8 cellular contexts compared by ENCODE assay signal in the genomic region with DNA sequence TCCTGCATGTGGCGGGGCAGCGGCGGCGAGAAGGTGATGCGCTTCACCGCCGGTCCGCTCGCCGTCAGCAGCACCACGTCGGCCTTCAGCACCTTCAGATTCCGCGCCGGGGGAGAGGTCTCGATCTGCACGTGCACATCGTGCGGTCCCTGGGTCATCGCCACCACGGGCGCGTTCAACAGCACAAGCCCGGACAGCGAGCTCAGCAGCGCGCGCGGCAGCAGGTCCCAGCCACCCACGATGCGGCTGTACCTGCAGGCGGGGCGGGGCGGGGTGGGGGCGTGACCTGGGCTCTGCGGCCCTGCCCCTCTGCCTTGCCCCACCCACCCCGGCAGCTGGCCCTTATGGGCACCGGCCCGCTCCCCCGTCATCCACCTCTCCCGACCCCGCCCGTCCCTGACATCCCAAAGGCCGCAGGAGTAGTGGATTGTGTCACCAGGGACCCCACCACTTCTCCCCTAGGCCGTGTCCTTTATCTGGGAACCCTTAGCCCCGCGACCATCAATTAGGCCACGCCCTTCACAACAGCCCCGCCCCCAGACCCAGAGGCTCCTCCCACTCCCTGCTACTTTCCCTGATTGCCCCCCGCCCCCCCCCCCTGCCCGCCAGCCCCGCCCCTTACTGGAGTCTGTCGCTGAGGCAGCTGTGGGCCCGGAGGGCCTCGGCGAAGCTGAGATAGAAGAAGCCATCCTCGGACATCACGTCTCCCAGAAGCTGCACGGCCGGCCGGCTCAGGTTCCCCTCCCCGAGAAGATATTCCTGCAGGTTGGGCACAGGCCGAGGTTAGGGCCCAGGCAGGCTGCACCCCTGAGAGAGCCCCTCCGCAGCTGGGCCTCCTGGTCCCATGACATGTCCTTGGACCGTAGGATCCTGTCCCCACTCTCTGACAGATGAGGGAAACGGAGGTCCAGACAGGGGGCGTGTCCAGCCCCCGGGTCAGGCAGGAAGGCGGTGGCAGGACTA. TPM values are rescaled to one million over a fixed set of nuclear protein-coding genes. Genes with fewer than 3 reads are reported as not detected.
A peak's percentile ranks its signal among the peaks of the same experiment; 100 is the strongest.
DNase-seq lines count a peak whose midpoint lies in the region; ATAC-seq and TF ChIP-seq lines count a peak whose summit lies in the region.

No MANE protein-coding gene starts in this region.

- H3K4me1 ChIP-seq in BE2C: peaks cover 6% of the 10 kb centered on the region; the same call in 1 of the 2 replicates

- CTCF ChIA-PET in activated CD8-positive, alpha-beta T cell treated with anti-CD3 and anti-CD28 coated beads for 36 hours (lab: Charles Lee): interaction anchor here (1.1 to 2.7 kb wide), 7 partner anchors 9 to 24 kb away, joined by 4 to 10 read pairs (median 6); no protein-coding TSS in a partner anchor

- H3K4me3 ChIP-seq in BE2C (ENCODE audit: low read depth, low read length): peak overlapping the region; percentile 43
- H3K4me3 ChIP-seq in epithelial cell of esophagus (ENCODE audit: low read length): peak overlapping the region; percentile 21
- no peak overlapping the region for H3K4me3 ChIP-seq in WERI-Rb-1 (ENCODE audit: low read depth, low read length)

- POLR2A ChIA-PET in activated CD8-positive, alpha-beta T cell treated with anti-CD3 and anti-CD28 coated beads for 36 hours (lab: Charles Lee): interaction anchor here (0.5 to 8.9 kb wide), 6 partner anchors 9 to 38 kb away, joined by 3 to 48 read pairs (median 4); a partner anchor contains a TSS

- ATAC-seq in activated CD8-positive, alpha-beta T cell treated with anti-CD3 and anti-CD28 coated beads for 36 hours: peak; percentile 80

- peak; percentile 82 for DNase-seq in BE2C
- peak; percentile 41 for DNase-seq in LoVo (ENCODE audit: low spot score)
- DNase-seq in activated CD8-positive, alpha-beta T cell treated with anti-CD3 and anti-CD28 coated beads for 36 hours: peak; percentile 77
- DNase-seq in epithelial cell of esophagus (ENCODE audit: low read depth): peak; percentile 72
- DNase-seq in progenitor cell of endocrine pancreas (ENCODE audit: low spot score, unreplicated experiment): no peak
- DNase-seq in pons (ENCODE audit: low spot score): no peak
- no peak for DNase-seq in WERI-Rb-1
- no peak for DNase-seq in NK-92 treated with Interleukin-12 subunit alpha and Interleukin-12 subunit beta, amount 100 ng/mL, for 24 hours (lab: John Stamatoyannopoulos, UW)

- TF ChIP-seq CTCF in BE2C (IDR thresholded peaks at IDR 0.05; ENCODE audit: low read depth, low read length) (peak; percentile 11; the same call in 1 of the 2 replicates), epithelial cell of esophagus (IDR thresholded peaks at IDR 0.05; ENCODE audit: insufficient read depth, low read depth, low read length, missing control alignments) (no peak), progenitor cell of endocrine pancreas (IDR thresholded peaks at IDR 0.05; ENCODE audit: unreplicated experiment) (peak; percentile 5), WERI-Rb-1 (IDR thresholded peaks at IDR 0.05; ENCODE audit: low read depth, low read length) (no peak)
- TF ChIP-seq CTCF in activated CD8-positive, alpha-beta T cell treated with anti-CD3 and anti-CD28 coated beads for 36 hours (IDR thresholded peaks at IDR 0.05): peak; percentile 46

- peaks cover 38% of the 10 kb centered on the region for H3K4me1 Mint-ChIP-seq in activated CD8-positive, alpha-beta T cell treated with anti-CD3 and anti-CD28 coated beads for 36 hours (ENCODE audit: low read depth)
- peaks cover 1% of the 10 kb centered on the region for H3K4me1 Mint-ChIP-seq in progenitor cell of endocrine pancreas (ENCODE audit: low read depth)

- H3K9me3 ChIP-seq in BE2C: no peaks in the 10 kb centered on the region
- no peaks in the 10 kb centered on the region for H3K9me3 ChIP-seq in WERI-Rb-1 (ENCODE audit: severe bottlenecking)

- no peaks in the 10 kb centered on the region for H3K27me3 ChIP-seq in BE2C
- no peaks in the 10 kb centered on the region for H3K27me3 ChIP-seq in WERI-Rb-1 (ENCODE audit: insufficient read depth, low read depth, severe bottlenecking)

- H3K9me3 Mint-ChIP-seq in activated CD8-positive, alpha-beta T cell treated with anti-CD3 and anti-CD28 coated beads for 36 hours: no peaks in the 10 kb centered on the region
- H3K9me3 Mint-ChIP-seq in progenitor cell of endocrine pancreas (ENCODE audit: low read depth): no peaks in the 10 kb centered on the region

- peaks cover 11% of the 10 kb centered on the region for H3K36me3 Mint-ChIP-seq in activated CD8-positive, alpha-beta T cell treated with anti-CD3 and anti-CD28 coated beads for 36 hours (ENCODE audit: low read depth)
- H3K36me3 Mint-ChIP-seq in progenitor cell of endocrine pancreas (ENCODE audit: insufficient read depth): peaks cover 7% of the 10 kb centered on the region

- intact Hi-C loops in activated CD8-positive, alpha-beta T cell treated with anti-CD3 and anti-CD28 coated beads for 36 hours (cut with micrococcal nuclease): no loop called here

- no peaks in the 10 kb centered on the region for H3K36me3 ChIP-seq in BE2C
- H3K36me3 ChIP-seq in WERI-Rb-1: no peaks in the 10 kb centered on the region

- H3K27me3 Mint-ChIP-seq in activated CD8-positive, alpha-beta T cell treated with anti-CD3 and anti-CD28 coated beads for 36 hours: no peaks in the 10 kb centered on the region
- H3K27me3 Mint-ChIP-seq in progenitor cell of endocrine pancreas: peaks cover 31% of the 10 kb centered on the region

- no peak overlapping the region for H3K27ac ChIP-seq in WERI-Rb-1

- H3K4me3 Mint-ChIP-seq in activated CD8-positive, alpha-beta T cell treated with anti-CD3 and anti-CD28 coated beads for 36 hours: peak overlapping the region; percentile 68
- no peak overlapping the region for H3K4me3 Mint-ChIP-seq in progenitor cell of endocrine pancreas (ENCODE audit: low read depth)

- peak overlapping the region; percentile 76 for H3K27ac Mint-ChIP-seq in activated CD8-positive, alpha-beta T cell treated with anti-CD3 and anti-CD28 coated beads for 36 hours
- no peak overlapping the region for H3K27ac Mint-ChIP-seq in progenitor cell of endocrine pancreas

RNA-seq across cellular contexts. Expression of a gene that starts 6.1 kb away (rescaled TPM):
- polyA plus RNA-seq in BE2C (2012; ENCODE audit: insufficient read depth, insufficient read length, low read depth): 0.76 TPM
- total RNA-seq in activated CD8-positive, alpha-beta T cell treated with anti-CD3 and anti-CD28 coated beads for 36 hours: 10 to 100 TPM; 16.1 to 16.2 TPM
- total RNA-seq in progenitor cell of endocrine pancreas: 0.24 and 0.40 TPM in 2 replicates

RNA-seq across cellular contexts. Expression of a gene that starts 13.1 kb away (rescaled TPM):
- 39.4 TPM for polyA plus RNA-seq in BE2C (2012; ENCODE audit: insufficient read depth, insufficient read length, low read depth)
- total RNA-seq in activated CD8-positive, alpha-beta T cell treated with anti-CD3 and anti-CD28 coated beads for 36 hours: 10 to 100 TPM; 26.6 to 26.8 TPM
- total RNA-seq in progenitor cell of endocrine pancreas: 44.6 and 45.4 TPM in 2 replicates

RNA-seq across cellular contexts. Expression of a gene that starts 13.5 kb away (rescaled TPM):
- 52.2 TPM for polyA plus RNA-seq in BE2C (2012; ENCODE audit: insufficient read depth, insufficient read length, low read depth)
- total RNA-seq in activated CD8-positive, alpha-beta T cell treated with anti-CD3 and anti-CD28 coated beads for 36 hours: 10 to 100 TPM; 17.5 to 19.5 TPM
- total RNA-seq in progenitor cell of endocrine pancreas: 41.5 and 48.8 TPM in 2 replicates

RNA-seq across cellular contexts. Expression of a gene that starts 23.3 kb away (rescaled TPM):
- polyA plus RNA-seq in BE2C (2012; ENCODE audit: insufficient read depth, insufficient read length, low read depth): 137 TPM
- 10 to 100 TPM; 58.8 to 65.9 TPM for total RNA-seq in activated CD8-positive, alpha-beta T cell treated with anti-CD3 and anti-CD28 coated beads for 36 hours
- 137 and 144 TPM in 2 replicates for total RNA-seq in progenitor cell of endocrine pancreas

RNA-seq across cellular contexts. Expression of a gene that starts 38.4 kb away (rescaled TPM):
- 546 TPM for polyA plus RNA-seq in BE2C (2012; ENCODE audit: insufficient read depth, insufficient read length, low read depth)
- total RNA-seq in activated CD8-positive, alpha-beta T cell treated with anti-CD3 and anti-CD28 coated beads for 36 hours: 10 to 100 TPM; 11.8 TPM
- 14.5 and 15.9 TPM in 2 replicates for total RNA-seq in progenitor cell of endocrine pancreas

Comparison
In these comparisons a context has a peak if more than half of its experiments do, and no peak if none do; other contexts are left out.
1. DNase-seq: peak in BE2C (single experiment), LoVo (single experiment), activated CD8-positive, alpha-beta T cell treated with anti-CD3 and anti-CD28 coated beads for 36 hours (single experiment) and epithelial cell of esophagus (single experiment); none in progenitor cell of endocrine pancreas (single experiment), pons (single experiment), WERI-Rb-1 (single experiment) and NK-92 treated with Interleukin-12 subunit alpha and Interleukin-12 subunit beta, amount 100 ng/mL, for 24 hours (single experiment).
2. CTCF ChIP-seq: peak in BE2C (single experiment), activated CD8-positive, alpha-beta T cell treated with anti-CD3 and anti-CD28 coated beads for 36 hours (single experiment) and progenitor cell of endocrine pancreas (single experiment); none in epithelial cell of esophagus (single experiment) and WERI-Rb-1 (single experiment).
3. RNA of a gene that starts 6.1 kb away (total RNA-seq): 16.1 to 16.2 TPM in activated CD8-positive, alpha-beta T cell treated with anti-CD3 and anti-CD28 coated beads for 36 hours; 0.24 to 0.40 TPM in progenitor cell of endocrine pancreas; every median in the first group is over 10 times any median in the second.